ENCODE assay signal across 25 cellular contexts in genomic region chr1:208412994-208413393, GRCh38.
"Had no signal": no experiment of that assay in that cellular context is flagged by ENCODE, and none has a peak within 500 bp of the region (broad histone marks: within the 10 kb centered on the region; RNA-seq: fewer than 3 reads in every experiment).

No MANE protein-coding gene starts in this region.

- H3K36me3 Mint-ChIP-seq: mesothelial cell of epicardium; naive B cell; natural killer cell; neural progenitor cell; stimulated activated naive B cell treated with anti-CD40 and anti-IgM and Interleukin-4, amounts not matched to agents 10 μg/mL and 1 μg/mL and 100 μg/mL, for 72 hours had no signal

- DNase-seq: kidney glomerular epithelial cell; left colon; left lung; lower lobe of right lung; mammary epithelial cell; mesendoderm; naive B cell; natural killer cell; nephron progenitor cell; occipital lobe; right lobe of liver; stimulated activated CD4-positive, alpha-beta T cell treated with anti-CD3 and anti-CD28 coated beads, Interleukin-12 subunit alpha, Interleukin-12 subunit beta, amount 100 ng/mL, for 4 hours; stimulated activated CD4-positive, alpha-beta T cell treated with anti-CD3 and anti-CD28 coated beads, Interleukin-15, amount 100 ng/mL, for 24 hours; stimulated activated CD4-positive, alpha-beta T cell treated with anti-CD3 and anti-CD28 coated beads, Interleukin-2, amount 100 ng/mL, for 24 hours; stimulated activated CD4-positive, alpha-beta T cell treated with anti-CD3 and anti-CD28 coated beads, Interleukin-4, amount 100 ng/mL, for 1 hour; stimulated activated naive B cell treated with anti-CD40 and anti-IgM and Interleukin-4, amounts not matched to agents 10 μg/mL and 1 μg/mL and 100 μg/mL, for 72 hours; stimulated activated naive CD8-positive, alpha-beta T cell treated with anti-CD3 and anti-CD28 coated beads, Interleukin-15, Interleukin-2, amounts not matched to agents 100 U/mL and 50 U/mL, for 24 hours; stomach; testis; thyroid gland; transverse colon; upper lobe of left lung had no signal

- H3K4me1 Mint-ChIP-seq: naive B cell; natural killer cell; nephron progenitor cell; neural progenitor cell; stimulated activated naive B cell treated with anti-CD40 and anti-IgM and Interleukin-4, amounts not matched to agents 10 μg/mL and 1 μg/mL and 100 μg/mL, for 72 hours had no signal

- H3K27me3 Mint-ChIP-seq: stimulated activated naive B cell treated with anti-CD40 and anti-IgM and Interleukin-4, amounts not matched to agents 10 μg/mL and 1 μg/mL and 100 μg/mL, for 72 hours had no signal

- H3K27ac Mint-ChIP-seq: mesothelial cell of epicardium; natural killer cell; nephron progenitor cell; neural progenitor cell; progenitor cell of endocrine pancreas; stimulated activated naive B cell treated with anti-CD40 and anti-IgM and Interleukin-4, amounts not matched to agents 10 μg/mL and 1 μg/mL and 100 μg/mL, for 72 hours had no signal

- H3K4me3 Mint-ChIP-seq: mesothelial cell of epicardium; naive B cell; natural killer cell; nephron progenitor cell; neural progenitor cell; stimulated activated naive B cell treated with anti-CD40 and anti-IgM and Interleukin-4, amounts not matched to agents 10 μg/mL and 1 μg/mL and 100 μg/mL, for 72 hours had no signal

- H3K9me3 Mint-ChIP-seq: mesothelial cell of epicardium; naive B cell; natural killer cell; nephron progenitor cell; neural progenitor cell; stimulated activated naive B cell treated with anti-CD40 and anti-IgM and Interleukin-4, amounts not matched to agents 10 μg/mL and 1 μg/mL and 100 μg/mL, for 72 hours had no signal

- ATAC-seq: left colon; left lung; lower lobe of right lung; natural killer cell; right lobe of liver; stimulated activated naive B cell treated with anti-CD40 and anti-IgM and Interleukin-4, amounts not matched to agents 10 μg/mL and 1 μg/mL and 100 μg/mL, for 72 hours; stimulated activated naive CD8-positive, alpha-beta T cell treated with anti-CD3 and anti-CD28 coated beads, Interleukin-15, Interleukin-2, amounts not matched to agents 100 U/mL and 50 U/mL, for 24 hours had no signal
